ENCODE assay signal across 1 cellular context in the genomic region with DNA sequence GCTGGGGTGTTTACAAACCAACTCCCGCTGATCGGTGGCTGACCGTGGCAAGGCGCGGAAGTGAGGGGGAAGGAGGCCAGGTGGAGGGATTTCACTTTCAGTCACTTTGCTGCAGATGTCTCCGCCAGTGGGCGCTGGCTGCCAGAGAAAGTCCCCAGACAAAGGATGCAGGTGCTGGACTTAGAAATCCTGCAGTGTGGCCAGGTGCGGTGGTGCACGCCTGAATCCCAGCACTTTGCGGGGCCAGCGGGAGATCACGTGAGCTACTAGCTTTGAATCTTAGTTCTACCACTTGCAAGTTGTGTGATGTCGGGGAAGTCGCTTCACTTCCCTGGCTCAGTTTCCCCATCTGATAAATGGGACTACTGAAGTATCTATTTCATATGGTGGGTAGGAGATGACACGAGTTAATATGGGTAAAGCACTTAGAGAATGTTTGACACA.
A peak's percentile ranks its signal among the peaks of the same experiment; 100 is the strongest.
TF ChIP-seq lines count a peak whose summit lies in the region.

No MANE protein-coding gene starts in this region.

TF ChIP-seq in HepG2, 621 proteins besides CTCF, POLR2A, EP300 and RAD21 (continued from another document and continues in another):
- TF ChIP-seq, protein P1, sequence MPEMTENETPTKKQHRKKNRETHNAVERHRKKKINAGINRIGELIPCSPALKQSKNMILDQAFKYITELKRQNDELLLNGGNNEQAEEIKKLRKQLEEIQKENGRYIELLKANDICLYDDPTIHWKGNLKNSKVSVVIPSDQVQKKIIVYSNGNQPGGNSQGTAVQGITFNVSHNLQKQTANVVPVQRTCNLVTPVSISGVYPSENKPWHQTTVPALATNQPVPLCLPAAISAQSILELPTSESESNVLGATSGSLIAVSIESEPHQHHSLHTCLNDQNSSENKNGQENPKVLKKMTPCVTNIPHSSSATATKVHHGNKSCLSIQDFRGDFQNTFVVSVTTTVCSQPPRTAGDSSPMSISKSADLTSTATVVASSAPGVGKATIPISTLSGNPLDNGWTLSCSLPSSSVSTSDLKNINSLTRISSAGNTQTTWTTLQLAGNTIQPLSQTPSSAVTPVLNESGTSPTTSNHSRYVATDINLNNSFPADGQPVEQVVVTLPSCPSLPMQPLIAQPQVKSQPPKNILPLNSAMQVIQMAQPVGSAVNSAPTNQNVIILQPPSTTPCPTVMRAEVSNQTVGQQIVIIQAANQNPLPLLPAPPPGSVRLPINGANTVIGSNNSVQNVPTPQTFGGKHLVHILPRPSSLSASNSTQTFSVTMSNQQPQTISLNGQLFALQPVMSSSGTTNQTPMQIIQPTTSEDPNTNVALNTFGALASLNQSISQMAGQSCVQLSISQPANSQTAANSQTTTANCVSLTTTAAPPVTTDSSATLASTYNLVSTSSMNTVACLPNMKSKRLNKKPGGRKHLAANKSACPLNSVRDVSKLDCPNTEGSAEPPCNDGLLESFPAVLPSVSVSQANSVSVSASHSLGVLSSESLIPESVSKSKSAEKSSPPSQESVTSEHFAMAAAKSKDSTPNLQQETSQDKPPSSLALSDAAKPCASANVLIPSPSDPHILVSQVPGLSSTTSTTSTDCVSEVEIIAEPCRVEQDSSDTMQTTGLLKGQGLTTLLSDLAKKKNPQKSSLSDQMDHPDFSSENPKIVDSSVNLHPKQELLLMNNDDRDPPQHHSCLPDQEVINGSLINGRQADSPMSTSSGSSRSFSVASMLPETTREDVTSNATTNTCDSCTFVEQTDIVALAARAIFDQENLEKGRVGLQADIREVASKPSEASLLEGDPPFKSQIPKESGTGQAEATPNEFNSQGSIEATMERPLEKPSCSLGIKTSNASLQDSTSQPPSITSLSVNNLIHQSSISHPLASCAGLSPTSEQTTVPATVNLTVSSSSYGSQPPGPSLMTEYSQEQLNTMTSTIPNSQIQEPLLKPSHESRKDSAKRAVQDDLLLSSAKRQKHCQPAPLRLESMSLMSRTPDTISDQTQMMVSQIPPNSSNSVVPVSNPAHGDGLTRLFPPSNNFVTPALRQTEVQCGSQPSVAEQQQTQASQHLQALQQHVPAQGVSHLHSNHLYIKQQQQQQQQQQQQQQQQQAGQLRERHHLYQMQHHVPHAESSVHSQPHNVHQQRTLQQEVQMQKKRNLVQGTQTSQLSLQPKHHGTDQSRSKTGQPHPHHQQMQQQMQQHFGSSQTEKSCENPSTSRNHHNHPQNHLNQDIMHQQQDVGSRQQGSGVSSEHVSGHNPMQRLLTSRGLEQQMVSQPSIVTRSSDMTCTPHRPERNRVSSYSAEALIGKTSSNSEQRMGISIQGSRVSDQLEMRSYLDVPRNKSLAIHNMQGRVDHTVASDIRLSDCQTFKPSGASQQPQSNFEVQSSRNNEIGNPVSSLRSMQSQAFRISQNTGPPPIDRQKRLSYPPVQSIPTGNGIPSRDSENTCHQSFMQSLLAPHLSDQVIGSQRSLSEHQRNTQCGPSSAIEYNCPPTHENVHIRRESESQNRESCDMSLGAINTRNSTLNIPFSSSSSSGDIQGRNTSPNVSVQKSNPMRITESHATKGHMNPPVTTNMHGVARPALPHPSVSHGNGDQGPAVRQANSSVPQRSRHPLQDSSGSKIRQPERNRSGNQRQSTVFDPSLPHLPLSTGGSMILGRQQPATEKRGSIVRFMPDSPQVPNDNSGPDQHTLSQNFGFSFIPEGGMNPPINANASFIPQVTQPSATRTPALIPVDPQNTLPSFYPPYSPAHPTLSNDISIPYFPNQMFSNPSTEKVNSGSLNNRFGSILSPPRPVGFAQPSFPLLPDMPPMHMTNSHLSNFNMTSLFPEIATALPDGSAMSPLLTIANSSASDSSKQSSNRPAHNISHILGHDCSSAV (CRISPR knock-in tag; IDR thresholded peaks at IDR 0.05; ENCODE audit: borderline replicate concordance), result no peak
- TF ChIP-seq GABPA (IDR thresholded peaks at IDR 0.05; ENCODE audit: low read depth, low read length), result no peak
- peak; percentile 58 for TF ChIP-seq GABPA (CRISPR knock-in tag; IDR thresholded peaks at IDR 0.05; ENCODE audit: low read depth)
- peak; percentile 56 for TF ChIP-seq ETV5 (CRISPR knock-in tag; IDR thresholded peaks at IDR 0.05; ENCODE audit: borderline replicate concordance)
- TF ChIP-seq ZNF790 (CRISPR knock-in tag; IDR thresholded peaks at IDR 0.05; ENCODE audit: borderline replicate concordance), result no peak
- no peak for TF ChIP-seq NFIB (CRISPR knock-in tag; IDR thresholded peaks at IDR 0.05; ENCODE audit: borderline replicate concordance)
- TF ChIP-seq CHD2 (IDR thresholded peaks at IDR 0.05; ENCODE audit: low read depth, low read length), result no peak
- TF ChIP-seq CBX1 (IDR thresholded peaks at IDR 0.05; ENCODE audit: low read depth), result peak; percentile 53
- no peak for TF ChIP-seq ZNF333 (CRISPR knock-in tag; IDR thresholded peaks at IDR 0.05; ENCODE audit: borderline replicate concordance)
- no peak for TF ChIP-seq MEIS1 (CRISPR knock-in tag; IDR thresholded peaks at IDR 0.05; ENCODE audit: borderline replicate concordance)
- TF ChIP-seq, protein P2, sequence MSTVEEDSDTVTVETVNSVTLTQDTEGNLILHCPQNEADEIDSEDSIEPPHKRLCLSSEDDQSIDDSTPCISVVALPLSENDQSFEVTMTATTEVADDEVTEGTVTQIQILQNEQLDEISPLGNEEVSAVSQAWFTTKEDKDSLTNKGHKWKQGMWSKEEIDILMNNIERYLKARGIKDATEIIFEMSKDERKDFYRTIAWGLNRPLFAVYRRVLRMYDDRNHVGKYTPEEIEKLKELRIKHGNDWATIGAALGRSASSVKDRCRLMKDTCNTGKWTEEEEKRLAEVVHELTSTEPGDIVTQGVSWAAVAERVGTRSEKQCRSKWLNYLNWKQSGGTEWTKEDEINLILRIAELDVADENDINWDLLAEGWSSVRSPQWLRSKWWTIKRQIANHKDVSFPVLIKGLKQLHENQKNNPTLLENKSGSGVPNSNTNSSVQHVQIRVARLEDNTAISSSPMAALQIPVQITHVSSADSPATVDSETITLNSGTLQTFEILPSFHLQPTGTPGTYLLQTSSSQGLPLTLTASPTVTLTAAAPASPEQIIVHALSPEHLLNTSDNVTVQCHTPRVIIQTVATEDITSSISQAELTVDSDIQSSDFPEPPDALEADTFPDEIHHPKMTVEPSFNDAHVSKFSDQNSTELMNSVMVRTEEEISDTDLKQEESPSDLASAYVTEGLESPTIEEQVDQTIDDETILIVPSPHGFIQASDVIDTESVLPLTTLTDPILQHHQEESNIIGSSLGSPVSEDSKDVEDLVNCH (CRISPR knock-in tag; IDR thresholded peaks at IDR 0.05), result no peak
- no peak for TF ChIP-seq ARNT (IDR thresholded peaks at IDR 0.05)
- TF ChIP-seq, protein P3, sequence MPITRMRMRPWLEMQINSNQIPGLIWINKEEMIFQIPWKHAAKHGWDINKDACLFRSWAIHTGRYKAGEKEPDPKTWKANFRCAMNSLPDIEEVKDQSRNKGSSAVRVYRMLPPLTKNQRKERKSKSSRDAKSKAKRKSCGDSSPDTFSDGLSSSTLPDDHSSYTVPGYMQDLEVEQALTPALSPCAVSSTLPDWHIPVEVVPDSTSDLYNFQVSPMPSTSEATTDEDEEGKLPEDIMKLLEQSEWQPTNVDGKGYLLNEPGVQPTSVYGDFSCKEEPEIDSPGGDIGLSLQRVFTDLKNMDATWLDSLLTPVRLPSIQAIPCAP (CRISPR knock-in tag; IDR thresholded peaks at IDR 0.05; ENCODE audit: low read depth), result no peak
- TF ChIP-seq MAFF (IDR thresholded peaks at IDR 0.05; ENCODE audit: low read depth, low read length), result no peak
- no peak for TF ChIP-seq ZMYM2 (CRISPR knock-in tag; IDR thresholded peaks at IDR 0.05)
- TF ChIP-seq NFKB2 (CRISPR knock-in tag; IDR thresholded peaks at IDR 0.05; ENCODE audit: borderline replicate concordance), result peak; percentile 83; the same call in 1 of the 2 replicates
- no peak; the same call in 1 of the 2 replicates for TF ChIP-seq ZNF225 (CRISPR knock-in tag; IDR thresholded peaks at IDR 0.05)
- TF ChIP-seq REXO4 (CRISPR knock-in tag; IDR thresholded peaks at IDR 0.05; ENCODE audit: borderline replicate concordance), result no peak
- TF ChIP-seq, protein P4, sequence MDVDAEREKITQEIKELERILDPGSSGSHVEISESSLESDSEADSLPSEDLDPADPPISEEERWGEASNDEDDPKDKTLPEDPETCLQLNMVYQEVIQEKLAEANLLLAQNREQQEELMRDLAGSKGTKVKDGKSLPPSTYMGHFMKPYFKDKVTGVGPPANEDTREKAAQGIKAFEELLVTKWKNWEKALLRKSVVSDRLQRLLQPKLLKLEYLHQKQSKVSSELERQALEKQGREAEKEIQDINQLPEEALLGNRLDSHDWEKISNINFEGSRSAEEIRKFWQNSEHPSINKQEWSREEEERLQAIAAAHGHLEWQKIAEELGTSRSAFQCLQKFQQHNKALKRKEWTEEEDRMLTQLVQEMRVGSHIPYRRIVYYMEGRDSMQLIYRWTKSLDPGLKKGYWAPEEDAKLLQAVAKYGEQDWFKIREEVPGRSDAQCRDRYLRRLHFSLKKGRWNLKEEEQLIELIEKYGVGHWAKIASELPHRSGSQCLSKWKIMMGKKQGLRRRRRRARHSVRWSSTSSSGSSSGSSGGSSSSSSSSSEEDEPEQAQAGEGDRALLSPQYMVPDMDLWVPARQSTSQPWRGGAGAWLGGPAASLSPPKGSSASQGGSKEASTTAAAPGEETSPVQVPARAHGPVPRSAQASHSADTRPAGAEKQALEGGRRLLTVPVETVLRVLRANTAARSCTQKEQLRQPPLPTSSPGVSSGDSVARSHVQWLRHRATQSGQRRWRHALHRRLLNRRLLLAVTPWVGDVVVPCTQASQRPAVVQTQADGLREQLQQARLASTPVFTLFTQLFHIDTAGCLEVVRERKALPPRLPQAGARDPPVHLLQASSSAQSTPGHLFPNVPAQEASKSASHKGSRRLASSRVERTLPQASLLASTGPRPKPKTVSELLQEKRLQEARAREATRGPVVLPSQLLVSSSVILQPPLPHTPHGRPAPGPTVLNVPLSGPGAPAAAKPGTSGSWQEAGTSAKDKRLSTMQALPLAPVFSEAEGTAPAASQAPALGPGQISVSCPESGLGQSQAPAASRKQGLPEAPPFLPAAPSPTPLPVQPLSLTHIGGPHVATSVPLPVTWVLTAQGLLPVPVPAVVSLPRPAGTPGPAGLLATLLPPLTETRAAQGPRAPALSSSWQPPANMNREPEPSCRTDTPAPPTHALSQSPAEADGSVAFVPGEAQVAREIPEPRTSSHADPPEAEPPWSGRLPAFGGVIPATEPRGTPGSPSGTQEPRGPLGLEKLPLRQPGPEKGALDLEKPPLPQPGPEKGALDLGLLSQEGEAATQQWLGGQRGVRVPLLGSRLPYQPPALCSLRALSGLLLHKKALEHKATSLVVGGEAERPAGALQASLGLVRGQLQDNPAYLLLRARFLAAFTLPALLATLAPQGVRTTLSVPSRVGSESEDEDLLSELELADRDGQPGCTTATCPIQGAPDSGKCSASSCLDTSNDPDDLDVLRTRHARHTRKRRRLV (CRISPR knock-in tag; IDR thresholded peaks at IDR 0.05), result no peak
- TF ChIP-seq AKAP8 (CRISPR knock-in tag; IDR thresholded peaks at IDR 0.05), result no peak
- TF ChIP-seq ZSCAN29 (CRISPR knock-in tag; conservative IDR thresholded peaks at IDR 0.05), result no peak
- TF ChIP-seq ZBTB21 (CRISPR knock-in tag; IDR thresholded peaks at IDR 0.05), result no peak
- TF ChIP-seq, protein P5, sequence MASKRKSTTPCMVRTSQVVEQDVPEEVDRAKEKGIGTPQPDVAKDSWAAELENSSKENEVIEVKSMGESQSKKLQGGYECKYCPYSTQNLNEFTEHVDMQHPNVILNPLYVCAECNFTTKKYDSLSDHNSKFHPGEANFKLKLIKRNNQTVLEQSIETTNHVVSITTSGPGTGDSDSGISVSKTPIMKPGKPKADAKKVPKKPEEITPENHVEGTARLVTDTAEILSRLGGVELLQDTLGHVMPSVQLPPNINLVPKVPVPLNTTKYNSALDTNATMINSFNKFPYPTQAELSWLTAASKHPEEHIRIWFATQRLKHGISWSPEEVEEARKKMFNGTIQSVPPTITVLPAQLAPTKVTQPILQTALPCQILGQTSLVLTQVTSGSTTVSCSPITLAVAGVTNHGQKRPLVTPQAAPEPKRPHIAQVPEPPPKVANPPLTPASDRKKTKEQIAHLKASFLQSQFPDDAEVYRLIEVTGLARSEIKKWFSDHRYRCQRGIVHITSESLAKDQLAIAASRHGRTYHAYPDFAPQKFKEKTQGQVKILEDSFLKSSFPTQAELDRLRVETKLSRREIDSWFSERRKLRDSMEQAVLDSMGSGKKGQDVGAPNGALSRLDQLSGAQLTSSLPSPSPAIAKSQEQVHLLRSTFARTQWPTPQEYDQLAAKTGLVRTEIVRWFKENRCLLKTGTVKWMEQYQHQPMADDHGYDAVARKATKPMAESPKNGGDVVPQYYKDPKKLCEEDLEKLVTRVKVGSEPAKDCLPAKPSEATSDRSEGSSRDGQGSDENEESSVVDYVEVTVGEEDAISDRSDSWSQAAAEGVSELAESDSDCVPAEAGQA (IDR thresholded peaks at IDR 0.05; ENCODE audit: low read depth), result no peak
- TF ChIP-seq, protein P5 (CRISPR knock-in tag; IDR thresholded peaks at IDR 0.05; ENCODE audit: borderline replicate concordance), result no peak
- no peak for TF ChIP-seq ZNF337 (CRISPR knock-in tag; IDR thresholded peaks at IDR 0.05; ENCODE audit: borderline replicate concordance, low read depth)
